ENCODE assay signal across 11 cellular contexts in genomic region chr5:168334161-168335094, GRCh38. TPM values are rescaled to one million over a fixed set of nuclear protein-coding genes. Genes with fewer than 3 reads are reported as not detected.
DNase-seq lines count a peak whose midpoint lies in the region; ATAC-seq and TF ChIP-seq lines count a peak whose summit lies in the region.
"Had no signal": no experiment of that assay in that cellular context is flagged by ENCODE, and none has a peak within 500 bp of the region (broad histone marks: within the 10 kb centered on the region; RNA-seq: fewer than 3 reads in every experiment).

No MANE protein-coding gene starts in this region.

- no peaks in the 10 kb centered on the region for H3K4me1 Mint-ChIP-seq in activated T-cell treated with anti-CD3 and anti-CD28 coated beads, Interleukin-2, amount 50 U/mL, for 4 hours (ENCODE audit: low read depth)
- H3K4me1 Mint-ChIP-seq: B cell had no signal

- CTCF ChIA-PET in HEK293T (lab: Yijun Ruan, JAX), result no interaction called here

- TF ChIP-seq CTCF in left lung (IDR thresholded peaks at IDR 0.05), result no peak
- no peak for TF ChIP-seq CTCF in GM10266 (IDR thresholded peaks at IDR 0.05; ENCODE audit: control insufficient read depth, insufficient read depth, low read depth, missing control alignments)

- intact Hi-C loops in left lung (cut with DNase I), result no loop called here

- POLR2A ChIA-PET in HEK293T (lab: Yijun Ruan, JAX), result no interaction called here

- no peak overlapping the region for H3K27ac ChIP-seq in left lung
- H3K27ac ChIP-seq: uterus had no signal

- no peaks in the 10 kb centered on the region for H3K9me3 Mint-ChIP-seq in activated T-cell treated with anti-CD3 and anti-CD28 coated beads, Interleukin-2, amount 50 U/mL, for 4 hours

- H3K9me3 ChIP-seq in left lung, result no peaks in the 10 kb centered on the region
- H3K9me3 ChIP-seq: uterus had no signal

- H3K36me3 Mint-ChIP-seq in activated T-cell treated with anti-CD3 and anti-CD28 coated beads, Interleukin-2, amount 50 U/mL, for 4 hours (ENCODE audit: insufficient read depth), result no peaks in the 10 kb centered on the region

- no peaks in the 10 kb centered on the region for H3K36me3 ChIP-seq in left lung
- H3K36me3 ChIP-seq: uterus had no signal

- DNase-seq in A172 (ENCODE audit: low spot score) (peak; percentile 68), HK-2 (ENCODE audit: unreplicated experiment) (peak; percentile 28), ecto neural progenitor cell (ENCODE audit: low spot score) (peak; percentile 85), left lung (no peak), HEK293T (ENCODE audit: extremely low spot score) (no peak), foreskin melanocyte (no peak), GM10266 (ENCODE audit: extremely low spot score) (no peak)
- no peak for DNase-seq in activated T-cell treated with anti-CD3 and anti-CD28 coated beads, Interleukin-2, amount 50 U/mL, for 4 hours
- DNase-seq: NCI-H2029, uterus had no signal

- peaks cover 0 to 6% of the 10 kb centered on the region in 2 donors for H3K4me1 ChIP-seq in left lung
- H3K4me1 ChIP-seq: uterus had no signal

- no peak overlapping the region for H3K4me3 ChIP-seq in left lung
- H3K4me3 ChIP-seq: uterus had no signal

- no peak overlapping the region for H3K4me3 Mint-ChIP-seq in activated T-cell treated with anti-CD3 and anti-CD28 coated beads, Interleukin-2, amount 50 U/mL, for 4 hours
- H3K4me3 Mint-ChIP-seq: B cell had no signal

- no peaks in the 10 kb centered on the region for H3K27me3 ChIP-seq in left lung
- H3K27me3 ChIP-seq: uterus had no signal

- peaks cover 11% of the 10 kb centered on the region for H3K27me3 Mint-ChIP-seq in activated T-cell treated with anti-CD3 and anti-CD28 coated beads, Interleukin-2, amount 50 U/mL, for 4 hours (ENCODE audit: low read depth)

- peak; percentile 81 for ATAC-seq in left lung
- ATAC-seq in activated T-cell treated with anti-CD3 and anti-CD28 coated beads, Interleukin-2, amount 50 U/mL, for 4 hours, result no peak

TF ChIP-seq in HEK293T, 16 proteins besides CTCF, POLR2A, EP300 and RAD21:
- TF ChIP-seq SUZ12 (IDR thresholded peaks at IDR 0.05), result no peak
- TF ChIP-seq FOXA1 (IDR thresholded peaks at IDR 0.05), result no peak
- no peak for TF ChIP-seq SP1 (IDR thresholded peaks at IDR 0.05)
- no peak for TF ChIP-seq PKNOX1 (IDR thresholded peaks at IDR 0.05)
- no peak for TF ChIP-seq ZNF384 (IDR thresholded peaks at IDR 0.05)

RNA-seq across cellular contexts. Expression of gene WWC1, which starts 43.0 kb away (rescaled TPM):
- total RNA-seq in A172 (2014; rRNA removed; shearing (Covaris generic)), result 19.1 and 20.7 TPM in 2 replicates
- 10 to 100 TPM; 59.6 to 81.9 TPM for total RNA-seq in left lung
- total RNA-seq in activated T-cell treated with anti-CD3 and anti-CD28 coated beads, Interleukin-2, amount 50 U/mL, for 4 hours, result 1 to 10 TPM in 2 of 3 donors, under 1 TPM in 1; 0.86 to 5.0 (median 1.7) TPM

Comparison
In these comparisons a context has a peak if more than half of its experiments do, and no peak if none do; other contexts are left out.
1. DNase-seq: peak in A172 (single experiment), HK-2 (single experiment) and ecto neural progenitor cell (single experiment); none in left lung (0 of 2), HEK293T (single experiment), activated T-cell treated with anti-CD3 and anti-CD28 coated beads, Interleukin-2, amount 50 U/mL, for 4 hours (single experiment), foreskin melanocyte (single experiment) and GM10266 (single experiment).